ENCODE assay signal across 21 cellular contexts in the genomic region with DNA sequence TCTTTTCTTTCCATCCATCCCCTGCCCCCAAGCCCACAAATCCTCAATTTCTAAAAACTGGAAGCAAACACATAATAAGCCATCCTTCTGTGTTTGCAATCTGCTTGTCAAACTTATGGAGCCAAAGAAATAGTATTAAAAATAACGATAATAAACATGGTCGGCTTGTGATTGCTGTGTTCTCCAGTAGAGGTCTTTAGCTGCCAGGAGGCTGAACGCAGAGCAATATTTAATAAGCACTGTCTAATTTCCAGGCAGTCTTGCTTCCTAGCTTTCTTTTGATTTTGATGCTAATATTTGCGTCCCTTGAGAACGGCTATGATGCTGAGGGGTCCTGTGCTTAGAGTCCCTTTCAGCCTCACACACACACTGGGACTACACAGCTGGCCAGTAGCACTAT. TPM values are rescaled to one million over a fixed set of nuclear protein-coding genes. Genes with fewer than 3 reads are reported as not detected.
"Had no signal": no experiment of that assay in that cellular context is flagged by ENCODE, and none has a peak within 500 bp of the region (broad histone marks: within the 10 kb centered on the region; RNA-seq: fewer than 3 reads in every experiment).

No MANE protein-coding gene starts in this region.

- H3K4me1 ChIP-seq: parathyroid adenoma had no signal

- H3K9me3 ChIP-seq: esophagus muscularis mucosa, left lung, transverse colon, vagina had no signal

- DNase-seq: activated CD4-positive, alpha-beta memory T cell treated with anti-CD3 and anti-CD28 coated beads for 36 hours; activated CD4-positive, CD25-positive, alpha-beta regulatory T cell treated with anti-CD3 and anti-CD28 coated beads, Interleukin-2, amount 50 U/mL, for 72 hours; activated gamma-delta T cell; activated T-cell treated with anti-CD3 and anti-CD28 coated beads, Interleukin-2, amount 50 U/mL, for 4 hours; caudate nucleus; foreskin melanocyte; left lung; mammary epithelial cell; naive B cell; stimulated activated CD4-positive, alpha-beta T cell treated with anti-CD3 and anti-CD28 coated beads, Interleukin-2, amount 100 ng/mL, for 48 hours; stimulated activated naive B cell treated with anti-CD40 and anti-IgM and Interleukin-4, amounts not matched to agents 10 μg/mL and 1 μg/mL and 100 μg/mL, for 72 hours; substantia nigra; T-cell; T-helper 9 cell; transverse colon had no signal

- H3K4me3 ChIP-seq: coronary artery, esophagus muscularis mucosa, left lung, transverse colon, vagina had no signal

- ATAC-seq: activated naive CD4-positive, alpha-beta T cell treated with anti-CD3 and anti-CD28 coated beads, Interleukin-2, amount 50 U/mL, for 72 hours; activated T-cell treated with anti-CD3 and anti-CD28 coated beads, Interleukin-2, amount 50 U/mL, for 4 hours; left lung; stimulated activated naive B cell treated with anti-CD40 and anti-IgM and Interleukin-4, amounts not matched to agents 10 μg/mL and 1 μg/mL and 100 μg/mL, for 72 hours; T-cell had no signal

- H3K27ac ChIP-seq: coronary artery, esophagus muscularis mucosa, left lung, parathyroid adenoma, transverse colon, vagina had no signal

- H3K36me3 ChIP-seq: esophagus muscularis mucosa, left lung, transverse colon, vagina had no signal

- H2AFZ ChIP-seq: parathyroid adenoma had no signal

- H3K9ac ChIP-seq: parathyroid adenoma had no signal

- H3K79me2 ChIP-seq: parathyroid adenoma had no signal

RNA-seq across cellular contexts. Expression of a gene that starts 3.2 kb away (rescaled TPM):
- total RNA-seq: activated CD4-positive, alpha-beta memory T cell treated with anti-CD3 and anti-CD28 coated beads for 36 hours; activated naive CD4-positive, alpha-beta T cell treated with anti-CD3 and anti-CD28 coated beads, Interleukin-2, amount 50 U/mL, for 72 hours; activated T-cell treated with anti-CD3 and anti-CD28 coated beads, Interleukin-2, amount 50 U/mL, for 4 hours; esophagus muscularis mucosa; mammary epithelial cell; renal cortical epithelial cell; T-cell; transverse colon; vagina had no signal
- polyA plus RNA-seq: mammary epithelial cell had no signal
